In the genomic region with DNA sequence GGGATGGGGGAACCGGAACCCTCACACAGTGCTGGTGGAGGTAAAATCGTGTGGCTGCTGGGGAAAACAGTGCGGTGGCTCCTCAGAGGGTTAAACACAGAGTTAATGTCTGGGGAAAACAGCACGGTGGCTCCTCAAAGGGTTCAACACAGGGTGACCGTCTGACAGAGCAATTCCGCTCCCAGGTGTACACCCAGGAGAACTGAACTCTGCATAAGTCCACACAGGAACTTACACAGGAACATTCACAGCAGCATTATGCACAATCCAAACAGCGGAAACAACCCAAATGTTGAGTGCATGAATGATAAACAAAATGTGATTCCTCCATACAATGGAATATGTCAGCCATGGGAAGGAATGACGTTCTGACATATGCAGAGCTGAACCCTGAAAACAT, we compare ENCODE assay signal across 8 cellular contexts.
"Had no signal": no experiment of that assay in that cellular context is flagged by ENCODE, and none has a peak within 500 bp of the region (broad histone marks: within the 10 kb centered on the region; RNA-seq: fewer than 3 reads in every experiment).

No MANE protein-coding gene starts in this region.

- H3K4me1 Mint-ChIP-seq: GM23338 had no signal

- DNase-seq: H9, HCEC 1CT, HFFc6, IMR-90 had no signal

- H3K4me3 ChIP-seq: GM23338, K562 had no signal

- H3K9me3 Mint-ChIP-seq: GM23338, H9, HFFc6 had no signal

- H3K4me3 Mint-ChIP-seq: GM23338, H9, HFFc6 had no signal

- H2AFZ ChIP-seq: GM23338 had no signal

- H3K27ac Mint-ChIP-seq: GM23338, H9, HFFc6 had no signal

- H3K27ac ChIP-seq: HL-60 had no signal

- H3K4me2 ChIP-seq: GM23338 had no signal

- ATAC-seq: GM23338, HepG2, K562 had no signal
